ENCODE assay signal across 23 cellular contexts in genomic region chr12:41697161-41697560, GRCh38.
"Had no signal": no experiment of that assay in that cellular context is flagged by ENCODE, and none has a peak within 500 bp of the region (broad histone marks: within the 10 kb centered on the region; RNA-seq: fewer than 3 reads in every experiment).

No MANE protein-coding gene starts in this region.

- H3K9me3 ChIP-seq: esophagus muscularis mucosa, gastroesophageal sphincter, heart left ventricle, tibial artery, uterus had no signal

- H3K4me1 ChIP-seq: esophagus muscularis mucosa, gastroesophageal sphincter, heart left ventricle, tibial artery, uterus had no signal

- H3K4me3 ChIP-seq: cardiac muscle cell, esophagus muscularis mucosa, gastroesophageal sphincter, heart left ventricle, lung, tibial artery, uterus had no signal

- H3K27me3 ChIP-seq: cardiac muscle cell, esophagus muscularis mucosa, gastroesophageal sphincter, heart left ventricle, tibial artery, uterus had no signal

- ATAC-seq: activated CD4-positive, CD25-positive, alpha-beta regulatory T cell treated with anti-CD3 and anti-CD28 coated beads, Interleukin-2, amount 50 U/mL, for 24 hours; gastroesophageal sphincter; heart left ventricle; left lobe of liver had no signal

- H3K36me3 ChIP-seq: cardiac muscle cell, esophagus muscularis mucosa, gastroesophageal sphincter, heart left ventricle, tibial artery, uterus had no signal

- DNase-seq: activated CD4-positive, alpha-beta T cell treated with anti-CD3 and anti-CD28 coated beads, Interleukin-2, amount 50 U/mL, for 4 hours; activated naive CD8-positive, alpha-beta T cell treated with anti-CD3 and anti-CD28 coated beads for 36 hours; activated T-cell treated with anti-CD3 and anti-CD28 coated beads for 4 hours; amygdala; dermis blood vessel endothelial cell; effector memory CD4-positive, alpha-beta T cell; heart left ventricle; kidney; nucleus accumbens; retina; stimulated activated CD4-positive, alpha-beta T cell treated with anti-CD3 and anti-CD28 coated beads, Interleukin-12 subunit alpha, Interleukin-12 subunit beta, amount 100 ng/mL, for 4 hours; stimulated activated CD4-positive, alpha-beta T cell treated with anti-CD3 and anti-CD28 coated beads, Interleukin-1b, Interleukin-23, amount 100 ng/mL, for 48 hours; stimulated activated CD8-positive, alpha-beta memory T cell treated with anti-CD3 and anti-CD28 coated beads, Interleukin-4, amount 100 ng/mL, for 48 hours; stimulated activated naive CD4-positive, alpha-beta T cell treated with Interleukin-2 at 50 U/mL for 16 hours; substantia nigra; tibial artery; uterus had no signal

- H3K27ac ChIP-seq: cardiac muscle cell, esophagus muscularis mucosa, gastroesophageal sphincter, tibial artery, uterus had no signal
